15 cellular contexts compared by ENCODE assay signal in the genomic region with DNA sequence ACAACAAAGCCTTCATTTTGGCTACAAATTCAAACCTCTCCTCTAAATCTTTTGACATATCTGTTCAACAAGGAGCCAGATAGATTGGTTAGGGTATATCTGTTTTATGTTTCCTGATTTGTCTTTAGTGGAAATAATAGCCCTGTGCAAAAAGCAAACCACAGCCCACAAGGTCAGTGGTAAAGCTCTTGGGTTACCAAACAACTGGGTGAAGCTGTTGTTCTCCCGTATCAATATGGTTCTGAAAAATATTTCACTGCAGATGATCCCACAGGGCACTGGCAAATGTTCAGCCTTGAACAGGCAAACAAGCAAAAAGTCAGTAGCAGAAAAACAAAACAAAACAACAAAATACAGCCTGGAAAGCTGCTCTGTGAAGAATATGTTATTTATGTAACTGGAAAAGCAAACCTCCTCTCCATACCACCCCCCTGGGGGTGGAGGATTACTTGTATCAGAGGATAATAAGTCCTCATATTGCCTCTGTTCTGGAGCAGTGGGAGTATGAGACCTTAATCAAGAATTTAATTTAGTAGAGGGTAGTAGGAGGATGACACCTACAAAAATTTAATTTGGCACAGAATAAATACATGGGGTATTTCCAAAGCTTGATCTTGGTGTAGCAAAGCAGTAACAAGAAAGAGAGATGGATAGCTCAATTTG. TPM values are rescaled to one million over a fixed set of nuclear protein-coding genes. Genes with fewer than 3 reads are reported as not detected.
A peak's percentile ranks its signal among the peaks of the same experiment; 100 is the strongest.
DNase-seq lines count a peak whose midpoint lies in the region; ATAC-seq lines count a peak whose summit lies in the region.
"Had no signal": no experiment of that assay in that cellular context is flagged by ENCODE, and none has a peak within 500 bp of the region (broad histone marks: within the 10 kb centered on the region; RNA-seq: fewer than 3 reads in every experiment).

No MANE protein-coding gene starts in this region.

- peaks cover 25% of the 10 kb centered on the region for H3K4me1 Mint-ChIP-seq in activated CD4-positive, alpha-beta T cell treated with anti-CD3 and anti-CD28 coated beads for 36 hours
- H3K4me1 Mint-ChIP-seq in activated naive CD8-positive, alpha-beta T cell treated with anti-CD3 and anti-CD28 coated beads for 36 hours: peaks cover 21% of the 10 kb centered on the region

- no peaks in the 10 kb centered on the region for H3K9me3 Mint-ChIP-seq in activated CD4-positive, alpha-beta T cell treated with anti-CD3 and anti-CD28 coated beads for 36 hours (ENCODE audit: low read depth)
- peaks cover 5% of the 10 kb centered on the region for H3K9me3 Mint-ChIP-seq in activated naive CD8-positive, alpha-beta T cell treated with anti-CD3 and anti-CD28 coated beads for 36 hours
- H3K9me3 Mint-ChIP-seq: HFFc6 had no signal

- no peak for DNase-seq in activated CD4-positive, alpha-beta T cell treated with anti-CD3 and anti-CD28 coated beads for 36 hours
- DNase-seq in activated CD4-positive, alpha-beta T cell treated with anti-CD3 and anti-CD28 coated beads for 1 hour: no peak
- DNase-seq in LHCN-M2 (ENCODE audit: low read depth) (peak; percentile 56), putamen (ENCODE audit: low spot score) (peak; percentile 68), KG1 (lab: John Stamatoyannopoulos, UW) (no peak), C1 segment of cervical spinal cord (lab: John Stamatoyannopoulos, UW) (no peak)
- DNase-seq in activated naive CD8-positive, alpha-beta T cell treated with anti-CD3 and anti-CD28 coated beads for 36 hours: no peak
- DNase-seq: DND-41; HFFc6; MG63; NCI-H187 treated with DMSO at 0.1 percent for 48 hours; NCI-H446; NK-92 treated with Interleukin-12 subunit alpha and Interleukin-12 subunit beta, amount 100 ng/mL, for 24 hours; PC-3 had no signal

- H3K27ac Mint-ChIP-seq in activated CD4-positive, alpha-beta T cell treated with anti-CD3 and anti-CD28 coated beads for 36 hours: peak overlapping the region; percentile 78
- H3K27ac Mint-ChIP-seq in activated naive CD8-positive, alpha-beta T cell treated with anti-CD3 and anti-CD28 coated beads for 36 hours: peak overlapping the region; percentile 90
- H3K27ac Mint-ChIP-seq: HFFc6 had no signal

- peaks cover 2% of the 10 kb centered on the region for H3K27me3 Mint-ChIP-seq in activated CD4-positive, alpha-beta T cell treated with anti-CD3 and anti-CD28 coated beads for 36 hours
- H3K27me3 Mint-ChIP-seq in activated naive CD8-positive, alpha-beta T cell treated with anti-CD3 and anti-CD28 coated beads for 36 hours: no peaks in the 10 kb centered on the region

- no peaks in the 10 kb centered on the region for H3K36me3 Mint-ChIP-seq in activated CD4-positive, alpha-beta T cell treated with anti-CD3 and anti-CD28 coated beads for 36 hours (ENCODE audit: low read depth)
- H3K36me3 Mint-ChIP-seq in activated naive CD8-positive, alpha-beta T cell treated with anti-CD3 and anti-CD28 coated beads for 36 hours: peaks cover 3% of the 10 kb centered on the region

- ATAC-seq in activated CD4-positive, alpha-beta T cell treated with anti-CD3 and anti-CD28 coated beads for 36 hours: no peak
- ATAC-seq in GM18867 (IDR thresholded peaks at IDR 0.05; ENCODE audit: unreplicated experiment): no peak
- ATAC-seq: PC-3 had no signal

- CTCF ChIA-PET in activated CD4-positive, alpha-beta T cell treated with anti-CD3 and anti-CD28 coated beads for 36 hours (lab: Charles Lee): interaction anchor here (1.0 to 1.6 kb wide), 5 partner anchors 9 to 256 kb away, joined by 3 to 7 read pairs (median 4); no protein-coding TSS in a partner anchor

- no peak overlapping the region for H3K4me3 Mint-ChIP-seq in activated CD4-positive, alpha-beta T cell treated with anti-CD3 and anti-CD28 coated beads for 36 hours
- no peak overlapping the region for H3K4me3 Mint-ChIP-seq in activated naive CD8-positive, alpha-beta T cell treated with anti-CD3 and anti-CD28 coated beads for 36 hours
- H3K4me3 Mint-ChIP-seq: HFFc6 had no signal

- POLR2A ChIA-PET in activated CD4-positive, alpha-beta T cell treated with anti-CD3 and anti-CD28 coated beads for 36 hours (lab: Charles Lee): no interaction called here

- intact Hi-C loops in activated CD4-positive, alpha-beta T cell treated with anti-CD3 and anti-CD28 coated beads for 36 hours (cut with DNase I, micrococcal nuclease): no loop called here

RNA-seq across cellular contexts. Expression of a gene that starts 20.8 kb away (rescaled TPM):
- 100 to 1,000 TPM in 1 of 2 experiments, 10 to 100 TPM in 1; 98.9 to 176 TPM for total RNA-seq in activated CD4-positive, alpha-beta T cell treated with anti-CD3 and anti-CD28 coated beads for 36 hours
- total RNA-seq in LHCN-M2 (2014; rRNA removed): 31.7 and 35.7 TPM in 2 replicates
- 9.1 TPM for polyA plus RNA-seq in LHCN-M2 (2012)
- total RNA-seq in activated naive CD8-positive, alpha-beta T cell treated with anti-CD3 and anti-CD28 coated beads for 36 hours: 100 to 1,000 TPM; 116 to 118 TPM

RNA-seq across cellular contexts. Expression of a gene that starts 25.7 kb away (rescaled TPM):
- 10 to 100 TPM; 24.7 to 30.9 TPM for total RNA-seq in activated CD4-positive, alpha-beta T cell treated with anti-CD3 and anti-CD28 coated beads for 36 hours
- 43.3 and 45.8 TPM in 2 replicates for total RNA-seq in LHCN-M2 (2014; rRNA removed)
- 19.2 TPM for polyA plus RNA-seq in LHCN-M2 (2012)
- 10 to 100 TPM; 21.4 to 22.3 TPM for total RNA-seq in activated naive CD8-positive, alpha-beta T cell treated with anti-CD3 and anti-CD28 coated beads for 36 hours

Comparison
In these comparisons a context has a peak if more than half of its experiments do, and no peak if none do; other contexts are left out.
1. DNase-seq: peak in LHCN-M2 (single experiment) and putamen (single experiment); none in activated CD4-positive, alpha-beta T cell treated with anti-CD3 and anti-CD28 coated beads for 36 hours (single experiment), activated CD4-positive, alpha-beta T cell treated with anti-CD3 and anti-CD28 coated beads for 1 hour (single experiment), activated naive CD8-positive, alpha-beta T cell treated with anti-CD3 and anti-CD28 coated beads for 36 hours (single experiment), KG1 (single experiment) and C1 segment of cervical spinal cord (0 of 14).